ENCODE assay signal across 24 cellular contexts in the genomic region with DNA sequence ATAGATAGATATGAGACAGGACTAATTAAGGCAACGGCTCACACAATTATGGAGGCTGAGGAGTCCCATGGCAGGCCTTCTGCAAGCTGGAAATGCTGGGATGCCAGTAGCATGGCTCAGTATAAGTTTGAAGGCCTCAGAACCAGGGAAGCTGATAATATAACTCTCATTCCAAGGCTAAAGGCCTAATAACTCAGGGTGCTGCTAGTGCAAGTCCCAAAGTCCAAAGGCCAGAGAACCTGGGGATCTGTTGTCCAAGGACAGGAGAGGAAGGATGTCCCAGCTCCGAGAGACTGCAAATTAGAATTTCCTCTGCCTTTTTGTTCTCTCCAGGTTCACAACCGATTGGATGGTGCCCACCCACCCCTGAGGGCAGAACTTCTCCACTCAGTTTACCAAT.
"Had no signal": no experiment of that assay in that cellular context is flagged by ENCODE, and none has a peak within 500 bp of the region (broad histone marks: within the 10 kb centered on the region; RNA-seq: fewer than 3 reads in every experiment).

No MANE protein-coding gene starts in this region.

- H3K9me3 ChIP-seq: SJCRH30 had no signal

- H3K36me3 Mint-ChIP-seq: IgD-negative memory B cell had no signal

- H3K27ac ChIP-seq: KMS-11, RWPE1, SJCRH30 had no signal

- H3K4me1 Mint-ChIP-seq: IgD-negative memory B cell had no signal

- H3K4me2 ChIP-seq: KMS-11 had no signal

- H3K27ac Mint-ChIP-seq: IgD-negative memory B cell had no signal

- DNase-seq: Kasumi-1; MM.1S; NCI-H1092 treated with DMSO at 0.1 percent for 48 hours; NCI-H1436; NCI-H187; NCI-H2029; NCI-H2081 treated with DMSO at 0.1 percent for 48 hours; NCI-H2171; NCI-H226; NCI-H446; NCI-H510A; NCI-H524 treated with DMSO at 0.1 percent for 48 hours; NCI-H69; NCI-H774; NK-92 treated with Interleukin-12 subunit alpha and Interleukin-12 subunit beta, amount 100 ng/mL, for 24 hours; PC-3; SHP77; SJCRH30; SW 1271 had no signal

- H3K4me1 ChIP-seq: SJCRH30 had no signal

- H3K4me3 Mint-ChIP-seq: IgD-negative memory B cell had no signal

- H3K9ac ChIP-seq: KMS-11 had no signal

- ATAC-seq: K562, Panc1, PC-3 had no signal
